ENCODE assay signal across 11 cellular contexts in genomic region chr4:155526452-155527169, GRCh38.
DNase-seq lines count a peak whose midpoint lies in the region; ATAC-seq and TF ChIP-seq lines count a peak whose summit lies in the region.
"Had no signal": no experiment of that assay in that cellular context is flagged by ENCODE, and none has a peak within 500 bp of the region (broad histone marks: within the 10 kb centered on the region; RNA-seq: fewer than 3 reads in every experiment).

No MANE protein-coding gene starts in this region.

- H3K4me2 ChIP-seq in parathyroid adenoma (ENCODE audit: low read length), result no peak overlapping the region
- H3K4me2 ChIP-seq: A549, GM23338 had no signal

- no peak for TF ChIP-seq CTCF in heart left ventricle (IDR thresholded peaks at IDR 0.05)
- no peak for TF ChIP-seq CTCF in parathyroid adenoma (IDR thresholded peaks at IDR 0.05)
- no peak for TF ChIP-seq CTCF in GM13976 (IDR thresholded peaks at IDR 0.05; ENCODE audit: borderline replicate concordance, control extremely low read depth, extremely low read depth, insufficient read depth, missing control alignments)

- peak in 2 of 61 donors; percentile 8 to 43 for DNase-seq in caudate nucleus (lab: John Stamatoyannopoulos, UW)
- peak in 1 of 5 donors; percentile 18 for DNase-seq in heart left ventricle
- no peak for DNase-seq in RKO (ENCODE audit: low spot score)
- no peak for DNase-seq in GM13976 (ENCODE audit: low spot score)
- DNase-seq: mucosa of descending colon had no signal

- H3K36me3 ChIP-seq in ACC112 (ENCODE audit: insufficient read depth, low read length) (no peaks in the 10 kb centered on the region), heart left ventricle (no peaks in the 10 kb centered on the region), parathyroid adenoma (ENCODE audit: control insufficient read depth, insufficient read depth, low read length) (no peaks in the 10 kb centered on the region)

- in situ Hi-C loops in GM13976 (cut with MboI; ENCODE audit: low sequenced_read_pairs, unreplicated experiment), result no loop called here

- H3K27ac ChIP-seq in ACC112 (ENCODE audit: low read depth, low read length) (no peak overlapping the region), caudate nucleus (ENCODE audit: low read depth, low read length) (peak overlapping the region; percentile 80), heart left ventricle (peak overlapping the region; percentile 49 to 84 (median 76)), parathyroid adenoma (peak overlapping the region; percentile 6)
- H3K27ac ChIP-seq: A549 had no signal

- intact Hi-C loops in heart left ventricle (cut with DNase I), result loop anchor here in 3 of 10 donors (5.0 to 10.0 kb wide), 4 partner anchors 84 to 146 kb away; partner anchors contain the start of gene GUCY1A1 (in 2 of the 3)

- WGBS in heart left ventricle, 4 donors, result 33 to 41% (median 37%) methylated on average over 8 of the region's 8 CpGs

- peaks cover 0 to 2% (median 0%) of the 10 kb centered on the region in 12 donors for H3K9me3 ChIP-seq in heart left ventricle
- no peaks in the 10 kb centered on the region for H3K9me3 ChIP-seq in parathyroid adenoma (ENCODE audit: control insufficient read depth, low read length)
- H3K9me3 ChIP-seq: A549, mucosa of descending colon had no signal

- ATAC-seq in heart left ventricle (peak; percentile 70 to 92 (median 77)), HG03025 (IDR thresholded peaks at IDR 0.05; ENCODE audit: low FRiP score, unreplicated experiment) (no peak), HG03571 (IDR thresholded peaks at IDR 0.05; ENCODE audit: unreplicated experiment) (no peak)
- ATAC-seq: A549, GM23338, mucosa of descending colon had no signal

- H3K27me3 ChIP-seq in ACC112 (ENCODE audit: insufficient read depth, low read length), result no peaks in the 10 kb centered on the region
- H3K27me3 ChIP-seq in heart left ventricle, result no peaks in the 10 kb centered on the region
- H3K27me3 ChIP-seq in parathyroid adenoma (ENCODE audit: control insufficient read depth, insufficient read depth, low read length), result no peaks in the 10 kb centered on the region

- no peak for TF ChIP-seq POLR2A in heart left ventricle (IDR thresholded peaks at IDR 0.05)

- H3K4me1 ChIP-seq in ACC112 (ENCODE audit: control insufficient read depth, insufficient read depth, low read length, unreplicated experiment), result no peaks in the 10 kb centered on the region
- H3K4me1 ChIP-seq in heart left ventricle, result peaks cover 0 to 65% (median 15%) of the 10 kb centered on the region in 12 donors
- H3K4me1 ChIP-seq in parathyroid adenoma, result no peaks in the 10 kb centered on the region
- H3K4me1 ChIP-seq: A549 had no signal

- H3K4me3 ChIP-seq in ACC112 (ENCODE audit: low read depth, low read length) (no peak overlapping the region), heart left ventricle (peak overlapping the region in 9 of 12 donors; percentile 1 to 34 (median 28)), parathyroid adenoma (ENCODE audit: low read depth, low read length) (no peak overlapping the region)
- H3K4me3 ChIP-seq: A549, GM23338, mucosa of descending colon had no signal

- no peaks in the 10 kb centered on the region for H3K79me2 ChIP-seq in ACC112 (ENCODE audit: control insufficient read depth, insufficient read depth, low read length, unreplicated experiment)
- H3K79me2 ChIP-seq in parathyroid adenoma, result no peaks in the 10 kb centered on the region

- no peak overlapping the region for H3K9ac ChIP-seq in parathyroid adenoma

- H2AFZ ChIP-seq in ACC112 (ENCODE audit: low read length, unreplicated experiment), result peak overlapping the region; percentile 61
- no peak overlapping the region for H2AFZ ChIP-seq in parathyroid adenoma
- H2AFZ ChIP-seq: GM23338 had no signal

Comparison
In these comparisons a context has a peak if more than half of its experiments do, and no peak if none do; other contexts are left out.
1. H3K4me3 ChIP-seq: peak in heart left ventricle (9 of 12); none in ACC112 (single experiment) and parathyroid adenoma (single experiment).
2. ATAC-seq: peak in heart left ventricle (4 of 4); none in HG03025 (single experiment) and HG03571 (single experiment).